Comparison of ENCODE assay signal across 8 cellular contexts in the genomic region with DNA sequence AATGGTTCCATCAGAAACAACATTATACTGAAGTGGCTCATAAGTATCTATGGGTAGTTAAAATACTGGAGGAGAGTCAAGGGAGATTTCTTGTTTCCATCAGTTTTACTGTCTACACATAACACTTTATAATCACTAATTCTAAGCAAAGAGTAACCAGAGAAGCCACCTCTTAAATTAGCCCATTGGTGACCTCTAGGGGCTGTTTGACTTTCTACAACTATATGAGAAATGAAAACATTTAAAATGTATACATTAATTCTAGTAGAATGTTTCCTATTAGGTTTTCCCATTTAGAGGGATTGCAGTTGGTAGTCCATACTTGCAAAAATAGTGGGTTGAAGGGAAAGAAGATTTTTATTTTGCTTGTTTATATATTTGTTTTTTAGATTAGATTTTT.
DNase-seq lines count a peak whose midpoint lies in the region; ATAC-seq, FAIRE-seq and TF ChIP-seq lines count a peak whose summit lies in the region.

No MANE protein-coding gene starts in this region.

- no peak overlapping the region for H3K9ac ChIP-seq in kidney (ENCODE audit: low read length in 2 of 2)

- ATAC-seq in HG03442 (IDR thresholded peaks at IDR 0.05; ENCODE audit: unreplicated experiment) (peak; percentile 73), GM19463 (IDR thresholded peaks at IDR 0.05; ENCODE audit: unreplicated experiment) (no peak)
- ATAC-seq in natural killer cell treated with Interleukin-12 subunit alpha and Interleukin-12 subunit beta and Interleukin-15 and Interleukin-18, amount 100 ng/mL, for 72 hours, result no peak

- H3K27ac ChIP-seq in kidney (ENCODE audit: low read depth in 2 of 2, low read length in 2 of 2), result no peak overlapping the region

- no peaks in the 10 kb centered on the region for H3K36me3 ChIP-seq in kidney (ENCODE audit: control insufficient read depth in 1 of 2, insufficient read depth in 2 of 2, low read length in 2 of 2)

- no peak overlapping the region for H3K4me3 Mint-ChIP-seq in natural killer cell treated with Interleukin-12 subunit alpha and Interleukin-12 subunit beta and Interleukin-15 and Interleukin-18, amount 100 ng/mL, for 72 hours

- FAIRE-seq in kidney (lab: Jason Lieb, UNC), result no peak

- intact Hi-C loops in kidney (cut with DNase I), result no loop called here

- no peaks in the 10 kb centered on the region for H3K9me3 ChIP-seq in kidney (ENCODE audit: control insufficient read depth in 1 of 2, low read length in 2 of 2)

- no peaks in the 10 kb centered on the region for H3K4me1 Mint-ChIP-seq in natural killer cell treated with Interleukin-12 subunit alpha and Interleukin-12 subunit beta and Interleukin-15 and Interleukin-18, amount 100 ng/mL, for 72 hours (ENCODE audit: low read depth in 2 of 2)

- H3K4me3 ChIP-seq in kidney (ENCODE audit: low read length in 2 of 2), result no peak overlapping the region

- peaks cover 3% of the 10 kb centered on the region for H3K9me3 Mint-ChIP-seq in natural killer cell treated with Interleukin-12 subunit alpha and Interleukin-12 subunit beta and Interleukin-15 and Interleukin-18, amount 100 ng/mL, for 72 hours

- TF ChIP-seq CTCF in kidney (IDR thresholded peaks at IDR 0.05; ENCODE audit: borderline replicate concordance, extremely low read depth, insufficient read depth), result no peak

- no peaks in the 10 kb centered on the region for H3K4me1 ChIP-seq in kidney (ENCODE audit: control insufficient read depth in 1 of 2, insufficient read depth in 1 of 2, low read depth in 1 of 2, low read length in 2 of 2)

- no peaks in the 10 kb centered on the region for H3K27me3 Mint-ChIP-seq in natural killer cell treated with Interleukin-12 subunit alpha and Interleukin-12 subunit beta and Interleukin-15 and Interleukin-18, amount 100 ng/mL, for 72 hours

- DNase-seq in DMS153 treated with DMSO at 0.1 percent for 48 hours (lab: John Stamatoyannopoulos, UW; ENCODE audit: unreplicated experiment) (peak; percentile 6), DMS153 (lab: John Stamatoyannopoulos, UW) (no peak), SK-N-DZ (ENCODE audit: low spot score) (peak; percentile 39), left kidney (ENCODE audit: low read depth, low spot score) (peak; percentile 68), kidney (no peak)
- DNase-seq in natural killer cell treated with Interleukin-12 subunit alpha and Interleukin-12 subunit beta and Interleukin-15 and Interleukin-18, amount 100 ng/mL, for 72 hours (ENCODE audit: low spot score), result no peak

- no peak overlapping the region for H3K27ac Mint-ChIP-seq in natural killer cell treated with Interleukin-12 subunit alpha and Interleukin-12 subunit beta and Interleukin-15 and Interleukin-18, amount 100 ng/mL, for 72 hours

- H3K36me3 Mint-ChIP-seq in natural killer cell treated with Interleukin-12 subunit alpha and Interleukin-12 subunit beta and Interleukin-15 and Interleukin-18, amount 100 ng/mL, for 72 hours, result no peaks in the 10 kb centered on the region

Comparison
In these comparisons a context has a peak if more than half of its experiments do, and no peak if none do; other contexts are left out.
1. DNase-seq: peak in DMS153 treated with DMSO at 0.1 percent for 48 hours (single experiment), SK-N-DZ (single experiment) and left kidney (single experiment); none in DMS153 (single experiment), kidney (single experiment) and natural killer cell treated with Interleukin-12 subunit alpha and Interleukin-12 subunit beta and Interleukin-15 and Interleukin-18, amount 100 ng/mL, for 72 hours (single experiment).